20 cellular contexts compared by ENCODE assay signal in genomic region chr16:48525201-48526057, GRCh38.
DNase-seq lines count a peak whose midpoint lies in the region; ATAC-seq, FAIRE-seq and TF ChIP-seq lines count a peak whose summit lies in the region.
"Had no signal": no experiment of that assay in that cellular context is flagged by ENCODE, and none has a peak within 500 bp of the region (broad histone marks: within the 10 kb centered on the region; RNA-seq: fewer than 3 reads in every experiment).

No MANE protein-coding gene starts in this region.

- no peaks in the 10 kb centered on the region for H3K27me3 ChIP-seq in spleen (replicated peaks in 1 of 7)
- H3K27me3 ChIP-seq: brain microvascular endothelial cell, MG63 had no signal

- H3K9me3 ChIP-seq in spleen: peaks cover 0 to 12% (median 2%) of the 10 kb centered on the region in 8 donors
- H3K9me3 ChIP-seq: MG63, prostate gland, thoracic aorta had no signal

- H3K4me3 ChIP-seq in spleen: no peak overlapping the region
- H3K4me3 ChIP-seq: lung, MG63, PC-9, prostate gland, thoracic aorta had no signal

- TF ChIP-seq CTCF in spleen (IDR thresholded peaks at IDR 0.05 in 8 of 11, conservative IDR thresholded peaks at IDR 0.05 in 3 of 11): no peak
- TF ChIP-seq CTCF in D721Med (IDR thresholded peaks at IDR 0.05; ENCODE audit: insufficient read depth, missing control alignments): no peak

- TF ChIP-seq POLR2A in spleen (IDR thresholded peaks at IDR 0.05): no peak

- intact Hi-C loops in left colon (cut with DNase I, micrococcal nuclease): no loop called here
- intact Hi-C loops in spleen (cut with DNase I; ENCODE audit: low total_unique reads): no loop called here

- ATAC-seq in left colon: peak; percentile 41

- DNase-seq in DMS153 (lab: John Stamatoyannopoulos, UW): peak; percentile 12
- no peak for DNase-seq in DMS153 treated with DMSO at 0.1 percent for 48 hours (lab: John Stamatoyannopoulos, UW; ENCODE audit: unreplicated experiment)
- peak; percentile 12 for DNase-seq in NCI-H2196 treated with DMSO at 0.1 percent for 48 hours (lab: John Stamatoyannopoulos, UW; ENCODE audit: unreplicated experiment)
- DNase-seq in left colon: no peak
- peak; percentile 60 for DNase-seq in spleen
- DNase-seq in NCI-H1092 treated with DMSO at 0.1 percent for 48 hours (lab: John Stamatoyannopoulos, UW): no peak
- no peak for DNase-seq in effector CD8-positive, alpha-beta T cell (lab: John Stamatoyannopoulos, UW)
- DNase-seq in D721Med (ENCODE audit: insufficient read length, low spot score): no peak
- DNase-seq: activated CD4-positive, CD25-positive, alpha-beta regulatory T cell treated with anti-CD3 and anti-CD28 coated beads, Interleukin-2, amount 50 U/mL, for 72 hours; brain microvascular endothelial cell; DND-41; MG63; naive thymus-derived CD4-positive, alpha-beta T cell; NCI-H187; NCI-H526 treated with DMSO at 0.1 percent for 48 hours; PC-9; T-helper 9 cell had no signal

- H3K36me3 ChIP-seq in spleen: no peaks in the 10 kb centered on the region
- H3K36me3 ChIP-seq: brain microvascular endothelial cell, MG63, prostate gland, thoracic aorta had no signal

- H3K27ac ChIP-seq in spleen: no peak overlapping the region
- H3K27ac ChIP-seq: brain microvascular endothelial cell, PC-9, prostate gland, thoracic aorta had no signal

- H3K4me1 ChIP-seq in spleen: peaks cover 0 to 9% (median 0%) of the 10 kb centered on the region in 6 donors
- H3K4me1 ChIP-seq: prostate gland had no signal

- no peak for FAIRE-seq in D721Med (lab: Jason Lieb, UNC)

- 73 to 84% (median 77%) methylated on average over 10 of the region's 10 CpGs for WGBS in spleen, 5 donors

Comparison
In these comparisons a context has a peak if more than half of its experiments do, and no peak if none do; other contexts are left out.
1. DNase-seq: peak in DMS153 (single experiment), NCI-H2196 treated with DMSO at 0.1 percent for 48 hours (single experiment) and spleen (single experiment); none in DMS153 treated with DMSO at 0.1 percent for 48 hours (single experiment), left colon (0 of 2), NCI-H1092 treated with DMSO at 0.1 percent for 48 hours (single experiment), effector CD8-positive, alpha-beta T cell (single experiment) and D721Med (single experiment).